ENCODE assay signal across 8 cellular contexts in the genomic region with DNA sequence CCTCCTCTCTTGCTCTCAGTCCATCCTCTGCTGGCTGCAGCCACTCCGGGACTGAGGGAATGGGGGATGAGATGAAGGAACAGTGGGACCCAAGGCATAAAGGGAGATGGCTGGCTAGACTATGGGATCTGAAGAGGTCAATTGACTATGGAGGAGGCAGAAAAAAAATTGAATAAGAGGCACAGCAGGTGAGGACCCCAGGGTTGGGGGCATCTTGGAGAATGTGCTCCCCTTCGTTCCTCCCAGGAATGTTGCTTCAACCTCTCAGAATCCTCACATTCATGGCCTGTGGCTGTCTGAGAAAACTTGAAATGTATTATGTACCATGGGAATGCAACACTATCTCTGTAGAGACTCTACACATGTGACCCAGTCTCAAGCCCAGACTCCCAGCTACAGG.
"Had no signal": no experiment of that assay in that cellular context is flagged by ENCODE, and none has a peak within 500 bp of the region (broad histone marks: within the 10 kb centered on the region; RNA-seq: fewer than 3 reads in every experiment).

No MANE protein-coding gene starts in this region.

- H3K27ac ChIP-seq: HL-60, KMS-11 had no signal

- H3K27ac Mint-ChIP-seq: IgD-negative memory B cell had no signal

- H3K4me1 Mint-ChIP-seq: IgD-negative memory B cell had no signal

- H3K36me3 Mint-ChIP-seq: IgD-negative memory B cell had no signal

- FAIRE-seq: HepG2, K562 had no signal

- H3K4me3 Mint-ChIP-seq: IgD-negative memory B cell had no signal

- H3K9ac ChIP-seq: KMS-11 had no signal

- H3K4me3 ChIP-seq: K562 had no signal

- DNase-seq: IMR-90, KBM-7, KG1 had no signal

- H3K4me2 ChIP-seq: KMS-11 had no signal

- ATAC-seq: HepG2, K562 had no signal
